Comparison of ENCODE assay signal across 3 cellular contexts in genomic region chrX:6407541-6407940, GRCh38.
A peak's percentile ranks its signal among the peaks of the same experiment; 100 is the strongest.
TF ChIP-seq lines count a peak whose summit lies in the region.

No MANE protein-coding gene starts in this region.

TF ChIP-seq in HepG2, 621 proteins besides CTCF, POLR2A, EP300 and RAD21:
- TF ChIP-seq GFI1 (CRISPR knock-in tag; IDR thresholded peaks at IDR 0.05; ENCODE audit: borderline replicate concordance): no peak
- TF ChIP-seq ZFP37 (CRISPR knock-in tag; IDR thresholded peaks at IDR 0.05; ENCODE audit: borderline replicate concordance): no peak
- TF ChIP-seq FOXO4 (CRISPR knock-in tag; conservative IDR thresholded peaks at IDR 0.05): no peak
- TF ChIP-seq DBP (CRISPR knock-in tag; IDR thresholded peaks at IDR 0.05; ENCODE audit: not compliant biosample characterization): no peak
- no peak for TF ChIP-seq ZNF333 (CRISPR knock-in tag; IDR thresholded peaks at IDR 0.05; ENCODE audit: borderline replicate concordance)
- no peak for TF ChIP-seq ZNF331 (CRISPR knock-in tag; IDR thresholded peaks at IDR 0.05)
- no peak for TF ChIP-seq HOXA7 (CRISPR knock-in tag; IDR thresholded peaks at IDR 0.05)
- peak; percentile 74 to 91 for TF ChIP-seq MAFK (conservative IDR thresholded peaks at IDR 0.05 in 1 of 2, IDR thresholded peaks at IDR 0.05 in 1 of 2; ENCODE audit: low read length in 2 of 2)
- peak; percentile 89 for TF ChIP-seq MAFF (IDR thresholded peaks at IDR 0.05; ENCODE audit: low read depth, low read length)

TF ChIP-seq in IMR-90, 13 proteins besides CTCF, POLR2A, EP300 and RAD21:
- TF ChIP-seq MAZ (IDR thresholded peaks at IDR 0.05; ENCODE audit: borderline replicate concordance, low read depth, low read length) (no peak), BHLHE40 (IDR thresholded peaks at IDR 0.05; ENCODE audit: low read depth, low read length) (no peak), CEBPB (IDR thresholded peaks at IDR 0.05; ENCODE audit: low read depth, low read length) (no peak), MAFK (IDR thresholded peaks at IDR 0.05; ENCODE audit: low read depth, low read length) (peak; percentile 94), NFE2L2 (IDR thresholded peaks at IDR 0.05; ENCODE audit: low read depth, low read length) (no peak), SMC3 (IDR thresholded peaks at IDR 0.05; ENCODE audit: low read depth, low read length) (no peak), FOS (IDR thresholded peaks at IDR 0.05; ENCODE audit: low read depth, low read length) (no peak)

TF ChIP-seq in H1, 55 proteins besides CTCF, POLR2A, EP300 and RAD21:
- TF ChIP-seq MAFK (IDR thresholded peaks at IDR 0.05; ENCODE audit: low read depth, low read length) (peak; percentile 44; the same call in 1 of the 2 replicates), HDAC6 (IDR thresholded peaks at IDR 0.05; ENCODE audit: low read depth, low read length) (no peak), CEBPB (IDR thresholded peaks at IDR 0.05; ENCODE audit: low read depth, low read length) (no peak)
